17 cellular contexts compared by ENCODE assay signal in genomic region chr5:88964831-88965230, GRCh38.
DNase-seq lines count a peak whose midpoint lies in the region; ATAC-seq and TF ChIP-seq lines count a peak whose summit lies in the region.
"Had no signal": no experiment of that assay in that cellular context is flagged by ENCODE, and none has a peak within 500 bp of the region (broad histone marks: within the 10 kb centered on the region; RNA-seq: fewer than 3 reads in every experiment).

No MANE protein-coding gene starts in this region.

- in situ Hi-C loops in Panc1 (cut with HindIII; ENCODE audit: low pct_unique_long_range_greater_than_20kb, low sequenced_read_pairs) = no loop called here

- H3K27me3 ChIP-seq in Panc1 (ENCODE audit: control insufficient read depth, insufficient read depth, low read length) = no peaks in the 10 kb centered on the region
- H3K27me3 ChIP-seq: MG63 had no signal

- no TSS peak for BruUV-seq in Panc1 (replicated peaks; lab: Mats Ljungman, UMichigan)

- CTCF ChIA-PET in Panc1 (lab: Charles Lee) = no interaction called here

- intact Hi-C loops in Panc1 (cut with micrococcal nuclease; ENCODE audit: unreplicated experiment) = no loop called here

- H3K36me3 ChIP-seq in Panc1 (ENCODE audit: control insufficient read depth, insufficient read depth, low read length) = no peaks in the 10 kb centered on the region
- H3K36me3 ChIP-seq: MG63 had no signal

- peak; percentile 68; the same call in 1 of the 2 replicates for ATAC-seq in Panc1
- no peak for ATAC-seq in GM18520 (IDR thresholded peaks at IDR 0.05; ENCODE audit: unreplicated experiment)
- ATAC-seq in HG03521 (IDR thresholded peaks at IDR 0.05; ENCODE audit: unreplicated experiment) = no peak
- ATAC-seq: Right ventricle myocardium inferior had no signal

- no peak for TF ChIP-seq CTCF in 22Rv1 (IDR thresholded peaks at IDR 0.05)
- no peak for TF ChIP-seq CTCF in Panc1 (IDR thresholded peaks at IDR 0.05)

- H3K4me1 ChIP-seq in Panc1 (ENCODE audit: control insufficient read depth, insufficient read depth, low read length) = no peaks in the 10 kb centered on the region; the same call in 1 of the 2 replicates

- no peak overlapping the region for H3K4me3 ChIP-seq in Panc1 (ENCODE audit: low read depth in 2 of 2, low read length in 2 of 2)
- H3K4me3 ChIP-seq: MG63 had no signal

- peak overlapping the region; percentile 62 for H3K27ac ChIP-seq in 22Rv1
- no peak overlapping the region for H3K27ac ChIP-seq in Panc1 (ENCODE audit: low read length)

- POLR2A ChIA-PET in Panc1 (lab: Charles Lee) = no interaction called here

- no peaks in the 10 kb centered on the region for H3K9me3 ChIP-seq in Panc1 (ENCODE audit: control insufficient read depth, insufficient read depth, low read depth, low read length)
- H3K9me3 ChIP-seq: MG63, SK-N-SH had no signal

- DNase-seq in DMS53 (lab: John Stamatoyannopoulos, UW) = peak; percentile 90
- peak; percentile 15 for DNase-seq in NCI-H510A (lab: John Stamatoyannopoulos, UW)
- peak; percentile 79 for DNase-seq in Panc1 (ENCODE audit: low read depth, low spot score)
- no peak for DNase-seq in stimulated activated CD4-positive, alpha-beta T cell treated with anti-CD3 and anti-CD28 coated beads, Interleukin-12 subunit alpha, Interleukin-12 subunit beta, amount 100 ng/mL, for 4 hours
- DNase-seq: CD4-positive, alpha-beta T cell; COR-L47; Kasumi-1; MG63; NCI-H1417; NCI-H187; NCI-H226; NCI-H524 treated with DMSO at 0.1 percent for 48 hours; SK-N-SH had no signal
